ENCODE assay signal across 26 cellular contexts in genomic region chr12:58359084-58359483, GRCh38.
A peak's percentile ranks its signal among the peaks of the same experiment; 100 is the strongest.
DNase-seq lines count a peak whose midpoint lies in the region; ATAC-seq and TF ChIP-seq lines count a peak whose summit lies in the region.
"Had no signal": no experiment of that assay in that cellular context is flagged by ENCODE, and none has a peak within 500 bp of the region (broad histone marks: within the 10 kb centered on the region; RNA-seq: fewer than 3 reads in every experiment).

No MANE protein-coding gene starts in this region.

- DNase-seq in Right ventricle myocardium inferior (ENCODE audit: missing footprints) (peak; percentile 65), heart right ventricle (no peak), adipocyte (ENCODE audit: low read depth) (peak; percentile 93), fibroblast of villous mesenchyme (ENCODE audit: low read depth) (peak; percentile 48), type B pancreatic cell (ENCODE audit: extremely low spot score, unreplicated experiment) (no peak), cerebellum (ENCODE audit: low spot score) (no peak), NCI-H146 (lab: John Stamatoyannopoulos, UW) (no peak), KG1 (lab: John Stamatoyannopoulos, UW) (no peak)
- DNase-seq: activated CD4-positive, alpha-beta T cell treated with anti-CD3 and anti-CD28 coated beads, Interleukin-2, amount 10 ng/mL, durations not matched to agents 24 days and 14 days; activated effector memory CD4-positive, alpha-beta T cell treated with anti-CD3 and anti-CD28 coated beads, Interleukin-2, amount 50 U/mL, for 16 hours; activated naive CD8-positive, alpha-beta T cell treated with anti-CD3 and anti-CD28 coated beads for 36 hours; activated T-cell treated with anti-CD3 and anti-CD28 coated beads, Interleukin-2, amount 50 U/mL, for 1 hour; caudate nucleus; H7; heart left ventricle; NCI-H1092; NCI-H187 treated with DMSO at 0.1 percent for 48 hours; NCI-H526 treated with DMSO at 0.1 percent for 48 hours; RPMI8226; sigmoid colon; stimulated activated naive B cell treated with anti-CD40 and anti-IgM and Interleukin-4, amounts not matched to agents 10 μg/mL and 1 μg/mL and 100 μg/mL, for 72 hours had no signal

- H3K4me1 Mint-ChIP-seq in type B pancreatic cell (ENCODE audit: unreplicated experiment), result peaks cover 25% of the 10 kb centered on the region
- H3K4me1 Mint-ChIP-seq: activated CD4-positive, alpha-beta T cell treated with anti-CD3 and anti-CD28 coated beads, Interleukin-2, amount 10 ng/mL, durations not matched to agents 24 days and 14 days; activated naive CD8-positive, alpha-beta T cell treated with anti-CD3 and anti-CD28 coated beads for 36 hours; B cell; memory B cell; stimulated activated naive B cell treated with anti-CD40 and anti-IgM and Interleukin-4, amounts not matched to agents 10 μg/mL and 1 μg/mL and 100 μg/mL, for 72 hours had no signal

- peaks cover 16% of the 10 kb centered on the region for H3K9me3 Mint-ChIP-seq in type B pancreatic cell
- H3K9me3 Mint-ChIP-seq: activated CD4-positive, alpha-beta T cell treated with anti-CD3 and anti-CD28 coated beads, Interleukin-2, amount 10 ng/mL, durations not matched to agents 24 days and 14 days; activated naive CD8-positive, alpha-beta T cell treated with anti-CD3 and anti-CD28 coated beads for 36 hours; memory B cell; T-helper 2 cell treated with Interferon-gamma antibody and Interleukin-4, amounts not matched to agents 5 μg/mL and 100 μg/mL, for 36 hours had no signal

- H3K4me3 Mint-ChIP-seq in type B pancreatic cell, result peak overlapping the region; percentile 30
- H3K4me3 Mint-ChIP-seq: activated CD4-positive, alpha-beta T cell treated with anti-CD3 and anti-CD28 coated beads, Interleukin-2, amount 10 ng/mL, durations not matched to agents 24 days and 14 days; activated naive CD8-positive, alpha-beta T cell treated with anti-CD3 and anti-CD28 coated beads for 36 hours; B cell; memory B cell; stimulated activated naive B cell treated with anti-CD40 and anti-IgM and Interleukin-4, amounts not matched to agents 10 μg/mL and 1 μg/mL and 100 μg/mL, for 72 hours; T-helper 2 cell treated with Interferon-gamma antibody and Interleukin-4, amounts not matched to agents 5 μg/mL and 100 μg/mL, for 36 hours had no signal

- no peak overlapping the region for H3K4me3 ChIP-seq in heart right ventricle
- peak overlapping the region; percentile 37 for H3K4me3 ChIP-seq in adipocyte (ENCODE audit: low read length)
- no peak overlapping the region for H3K4me3 ChIP-seq in fibroblast of villous mesenchyme (ENCODE audit: low read depth, low read length)
- H3K4me3 ChIP-seq: heart left ventricle, sigmoid colon had no signal

- intact Hi-C loops in Right ventricle myocardium inferior (cut with DNase I), result no loop called here
- intact Hi-C loops in heart right ventricle (cut with DNase I), result no loop called here

- H3K36me3 Mint-ChIP-seq in type B pancreatic cell, result peaks cover 15% of the 10 kb centered on the region
- H3K36me3 Mint-ChIP-seq: activated naive CD8-positive, alpha-beta T cell treated with anti-CD3 and anti-CD28 coated beads for 36 hours; memory B cell; stimulated activated naive B cell treated with anti-CD40 and anti-IgM and Interleukin-4, amounts not matched to agents 10 μg/mL and 1 μg/mL and 100 μg/mL, for 72 hours had no signal

- H3K9me3 ChIP-seq in heart right ventricle (no peaks in the 10 kb centered on the region), adipocyte (ENCODE audit: control insufficient read depth, low read length) (no peaks in the 10 kb centered on the region)
- H3K9me3 ChIP-seq: heart left ventricle, sigmoid colon had no signal

- H3K27me3 Mint-ChIP-seq in type B pancreatic cell, result no peaks in the 10 kb centered on the region

- H3K36me3 ChIP-seq in heart right ventricle (no peaks in the 10 kb centered on the region), adipocyte (ENCODE audit: control insufficient read depth, insufficient read depth, low read length, severe bottlenecking) (no peaks in the 10 kb centered on the region)
- H3K36me3 ChIP-seq: heart left ventricle, sigmoid colon had no signal

- H3K4me1 ChIP-seq in heart right ventricle (no peaks in the 10 kb centered on the region), adipocyte (ENCODE audit: control insufficient read depth, insufficient read depth, low read length) (peaks cover 21% of the 10 kb centered on the region)

- H3K27ac Mint-ChIP-seq in type B pancreatic cell, result peak overlapping the region; percentile 19
- H3K27ac Mint-ChIP-seq: activated CD4-positive, alpha-beta T cell treated with anti-CD3 and anti-CD28 coated beads, Interleukin-2, amount 10 ng/mL, durations not matched to agents 24 days and 14 days; activated naive CD8-positive, alpha-beta T cell treated with anti-CD3 and anti-CD28 coated beads for 36 hours; B cell; memory B cell; stimulated activated naive B cell treated with anti-CD40 and anti-IgM and Interleukin-4, amounts not matched to agents 10 μg/mL and 1 μg/mL and 100 μg/mL, for 72 hours; T-helper 2 cell treated with Interferon-gamma antibody and Interleukin-4, amounts not matched to agents 5 μg/mL and 100 μg/mL, for 36 hours had no signal

- ATAC-seq in Right ventricle myocardium inferior (no peak), heart right ventricle (no peak)
- ATAC-seq: heart left ventricle had no signal

- 55 to 68% methylated on average over 8 of the region's 8 CpGs for WGBS in heart right ventricle, 2 donors

- H3K27me3 ChIP-seq in heart right ventricle (no peaks in the 10 kb centered on the region), adipocyte (replicated peaks; ENCODE audit: control insufficient read depth, insufficient read depth, low read length) (no peaks in the 10 kb centered on the region)
- H3K27me3 ChIP-seq: heart left ventricle, sigmoid colon had no signal

- H3K9ac ChIP-seq in adipocyte (ENCODE audit: low read length), result peak overlapping the region; percentile 55

- TF ChIP-seq CTCF in heart right ventricle (IDR thresholded peaks at IDR 0.05) (no peak), fibroblast of villous mesenchyme (IDR thresholded peaks at IDR 0.05; ENCODE audit: insufficient read depth, low read depth, low read length) (no peak), type B pancreatic cell (conservative IDR thresholded peaks at IDR 0.05) (no peak)

- no peak overlapping the region for H3K27ac ChIP-seq in heart right ventricle
- H3K27ac ChIP-seq: 22Rv1, heart left ventricle, sigmoid colon, VCaP had no signal

Comparison
In these comparisons a context has a peak if more than half of its experiments do, and no peak if none do; other contexts are left out.
1. DNase-seq: peak in Right ventricle myocardium inferior (single experiment), adipocyte (single experiment) and fibroblast of villous mesenchyme (single experiment); none in heart right ventricle (0 of 2), type B pancreatic cell (single experiment), cerebellum (single experiment), NCI-H146 (single experiment) and KG1 (single experiment).